ENCODE assay signal across 12 cellular contexts in genomic region chr5:52895070-52895469, GRCh38.
DNase-seq lines count a peak whose midpoint lies in the region; ATAC-seq and TF ChIP-seq lines count a peak whose summit lies in the region.
"Had no signal": no experiment of that assay in that cellular context is flagged by ENCODE, and none has a peak within 500 bp of the region (broad histone marks: within the 10 kb centered on the region; RNA-seq: fewer than 3 reads in every experiment).

No MANE protein-coding gene starts in this region.

- POLR2A ChIA-PET in A673 (lab: Charles Lee; ENCODE audit: low non-redundant PET), result no interaction called here

- TF ChIP-seq EP300 in gastroesophageal sphincter (IDR thresholded peaks at IDR 0.05), result no peak

- no peaks in the 10 kb centered on the region for H3K36me3 ChIP-seq in A673 (ENCODE audit: insufficient read depth, low read length, poor library complexity, severe bottlenecking)
- peaks cover 0 to 45% of the 10 kb centered on the region in 2 donors for H3K36me3 ChIP-seq in gastroesophageal sphincter
- no peaks in the 10 kb centered on the region for H3K36me3 ChIP-seq in trophoblast cell (ENCODE audit: control insufficient read depth in 1 of 2, insufficient read depth in 2 of 2, low read length in 2 of 2)
- H3K36me3 ChIP-seq in breast epithelium, result no peaks in the 10 kb centered on the region

- H3K79me1 ChIP-seq in trophoblast cell (ENCODE audit: low read length), result peaks cover 3% of the 10 kb centered on the region

- no peak overlapping the region for H2AK5ac ChIP-seq in trophoblast cell (ENCODE audit: low read length)

- TF ChIP-seq POLR2A in gastroesophageal sphincter (IDR thresholded peaks at IDR 0.05) (no peak), breast epithelium (IDR thresholded peaks at IDR 0.05) (no peak)

- no peak for TF ChIP-seq CTCF in A673 (conservative IDR thresholded peaks at IDR 0.05; ENCODE audit: low read depth, low read length)
- TF ChIP-seq CTCF in gastroesophageal sphincter (IDR thresholded peaks at IDR 0.05), result no peak
- no peak for TF ChIP-seq CTCF in breast epithelium (IDR thresholded peaks at IDR 0.05)

- DNase-seq in A673 (ENCODE audit: low spot score), result peak; percentile 30
- peak; percentile 25 for DNase-seq in NCI-H524 treated with DMSO at 0.1 percent for 48 hours (lab: John Stamatoyannopoulos, UW)
- DNase-seq in trophoblast cell, result no peak
- DNase-seq in activated CD8-positive, alpha-beta memory T cell treated with anti-CD3 and anti-CD28 coated beads, Interleukin-2, amount 50 U/mL, for 48 hours, result no peak
- no peak for DNase-seq in breast epithelium (ENCODE audit: low spot score in 2 of 2)
- DNase-seq in activated naive CD4-positive, alpha-beta T cell (lab: John Stamatoyannopoulos, UW), result no peak
- DNase-seq: activated CD8-positive, alpha-beta T cell treated with anti-CD3 and anti-CD28 coated beads, Interleukin-2, amount 10 ng/mL, durations not matched to agents 7 days and 5 days; dorsolateral prefrontal cortex had no signal

- no peak overlapping the region for H3K14ac ChIP-seq in trophoblast cell (ENCODE audit: low read length)

- no TSS peak for BruUV-seq in A673 (replicated peaks; lab: Mats Ljungman, UMichigan)

- no peak overlapping the region for H3K9ac ChIP-seq in trophoblast cell (ENCODE audit: low read length)
- H3K9ac ChIP-seq: parathyroid adenoma had no signal

- H3K79me2 ChIP-seq in trophoblast cell (ENCODE audit: control insufficient read depth, insufficient read depth, low read length, poor library complexity), result no peaks in the 10 kb centered on the region
- H3K79me2 ChIP-seq: parathyroid adenoma had no signal

- no peak overlapping the region for H2BK5ac ChIP-seq in trophoblast cell (ENCODE audit: low read depth, low read length, poor library complexity)

- H3K4me1 ChIP-seq in A673 (ENCODE audit: insufficient read depth, low read length, poor library complexity, severe bottlenecking), result peaks cover 26% of the 10 kb centered on the region
- H3K4me1 ChIP-seq in gastroesophageal sphincter, result peaks cover 12 to 67% (median 23%) of the 10 kb centered on the region in 3 donors
- H3K4me1 ChIP-seq in trophoblast cell (ENCODE audit: control insufficient read depth in 1 of 2, insufficient read depth in 2 of 2, low read length in 2 of 2), result peaks cover 3 to 6% of the 10 kb centered on the region in 2 experiments
- H3K4me1 ChIP-seq in breast epithelium, result no peaks in the 10 kb centered on the region
- H3K4me1 ChIP-seq: parathyroid adenoma had no signal

- no peaks in the 10 kb centered on the region for H3K9me3 ChIP-seq in A673 (ENCODE audit: low read depth, low read length, poor library complexity, severe bottlenecking)
- no peaks in the 10 kb centered on the region for H3K9me3 ChIP-seq in gastroesophageal sphincter
- no peaks in the 10 kb centered on the region for H3K9me3 ChIP-seq in trophoblast cell (ENCODE audit: insufficient read depth, low read depth, low read length)
- no peaks in the 10 kb centered on the region for H3K9me3 ChIP-seq in breast epithelium

- no peak overlapping the region for H2AFZ ChIP-seq in trophoblast cell (ENCODE audit: insufficient read depth, low read length, poor library complexity)
- H2AFZ ChIP-seq: parathyroid adenoma had no signal

- H3K27ac ChIP-seq in A673 (ENCODE audit: low read depth, low read length, poor library complexity, severe bottlenecking) (peak overlapping the region; percentile 56), gastroesophageal sphincter (peak overlapping the region; percentile 53 to 74 (median 60)), trophoblast cell (ENCODE audit: low read depth, low read length) (peak overlapping the region; percentile 2), breast epithelium (no peak overlapping the region)

- H3K4me2 ChIP-seq in trophoblast cell (ENCODE audit: low read length), result no peak overlapping the region

- H4K8ac ChIP-seq in trophoblast cell (ENCODE audit: low read depth, low read length), result no peak overlapping the region

- H2BK120ac ChIP-seq in trophoblast cell (ENCODE audit: insufficient read depth, low read length, poor library complexity), result no peak overlapping the region

- H4K91ac ChIP-seq in trophoblast cell (ENCODE audit: low read depth, low read length), result no peak overlapping the region

- no peak overlapping the region for H3K4me3 ChIP-seq in A673 (ENCODE audit: low read depth, low read length, poor library complexity, severe bottlenecking)
- H3K4me3 ChIP-seq in gastroesophageal sphincter, result no peak overlapping the region
- no peak overlapping the region for H3K4me3 ChIP-seq in trophoblast cell (ENCODE audit: low read depth, low read length)
- H3K4me3 ChIP-seq in breast epithelium, result no peak overlapping the region
- H3K4me3 ChIP-seq: dorsolateral prefrontal cortex had no signal

- no peak overlapping the region for H3K18ac ChIP-seq in trophoblast cell (ENCODE audit: low read length)

- 14 to 37% methylated on average over 2 of the region's 2 CpGs for WGBS in gastroesophageal sphincter (ENCODE audit: low coverage in 1 of 2), 2 donors
- WGBS in trophoblast cell (ENCODE audit: extremely low coverage, insufficient coverage, insufficient read length), result no CpG with 5 or more reads among the region's 2 CpGs

- H3K23ac ChIP-seq in trophoblast cell (ENCODE audit: low read length), result no peak overlapping the region

- no peak overlapping the region for H2BK12ac ChIP-seq in trophoblast cell (ENCODE audit: low read length)

- ATAC-seq in gastroesophageal sphincter (no peak), HG03571 (IDR thresholded peaks at IDR 0.05; ENCODE audit: unreplicated experiment) (no peak)
- ATAC-seq: activated CD8-positive, alpha-beta T cell treated with anti-CD3 and anti-CD28 coated beads, Interleukin-2, amount 10 ng/mL, durations not matched to agents 7 days and 5 days; HCT116 had no signal

- CTCF ChIA-PET in A673 (lab: Charles Lee), result no interaction called here

- intact Hi-C loops in A673 (cut with micrococcal nuclease; ENCODE audit: unreplicated experiment), result no loop called here
- intact Hi-C loops in breast epithelium (cut with DNase I; ENCODE audit: low total_unique reads), result no loop called here

- H3K27me3 ChIP-seq in A673 (replicated peaks; ENCODE audit: insufficient read depth, low read depth, low read length, poor library complexity), result no peaks in the 10 kb centered on the region
- H3K27me3 ChIP-seq in gastroesophageal sphincter, result no peaks in the 10 kb centered on the region
- no peaks in the 10 kb centered on the region for H3K27me3 ChIP-seq in trophoblast cell (ENCODE audit: insufficient read depth, low read length)
- H3K27me3 ChIP-seq in breast epithelium, result no peaks in the 10 kb centered on the region
- H3K27me3 ChIP-seq: dorsolateral prefrontal cortex had no signal

- H3K4ac ChIP-seq in trophoblast cell (ENCODE audit: low read depth, low read length), result no peak overlapping the region

- H4K12ac ChIP-seq in trophoblast cell (ENCODE audit: low read depth, low read length), result no peak overlapping the region

Comparison
In these comparisons a context has a peak if more than half of its experiments do, and no peak if none do; other contexts are left out.
1. DNase-seq: peak in A673 (single experiment) and NCI-H524 treated with DMSO at 0.1 percent for 48 hours (single experiment); none in trophoblast cell (0 of 2), activated CD8-positive, alpha-beta memory T cell treated with anti-CD3 and anti-CD28 coated beads, Interleukin-2, amount 50 U/mL, for 48 hours (single experiment), breast epithelium (0 of 2) and activated naive CD4-positive, alpha-beta T cell (0 of 4).
2. H3K27ac ChIP-seq: peak in A673 (single experiment), gastroesophageal sphincter (4 of 4) and trophoblast cell (single experiment); none in breast epithelium (0 of 2).